In the genomic region with DNA sequence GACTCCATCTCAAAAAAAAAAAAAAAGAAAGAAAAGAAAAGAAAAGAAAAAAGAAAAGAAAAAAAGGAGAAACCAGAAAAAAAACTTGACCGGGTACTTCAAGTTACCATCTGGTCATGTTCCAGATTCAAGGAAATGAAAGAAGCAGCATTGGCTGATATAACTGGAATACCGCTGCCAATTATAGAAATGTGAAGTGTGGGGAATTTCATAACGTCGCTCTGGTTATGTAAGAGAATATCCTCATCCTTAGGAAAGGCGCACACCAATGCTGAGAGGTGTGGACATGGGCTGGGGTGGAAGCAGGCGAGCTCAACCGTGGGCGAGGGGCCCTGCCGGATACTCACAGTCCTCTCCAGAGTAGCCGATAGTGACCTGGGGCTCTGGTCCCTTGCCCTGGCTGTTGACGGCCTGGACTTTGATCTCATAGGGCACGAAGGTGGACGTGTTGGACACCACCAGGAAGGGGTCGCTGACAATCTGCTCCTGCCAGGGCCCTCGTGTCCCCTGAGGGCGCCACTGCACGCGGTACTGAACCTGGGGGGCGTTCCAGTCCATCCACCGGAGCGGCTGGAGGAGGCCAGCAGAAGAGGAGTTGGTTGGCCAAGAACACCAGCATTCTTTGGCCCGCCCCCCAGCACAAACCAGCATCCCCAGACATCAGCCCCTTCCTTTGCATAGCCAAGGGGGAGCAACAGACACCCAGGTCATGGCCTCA, we compare ENCODE assay signal across 27 cellular contexts. TPM values are rescaled to one million over a fixed set of nuclear protein-coding genes. Genes with fewer than 3 reads are reported as not detected.
"Had no signal": no experiment of that assay in that cellular context is flagged by ENCODE, and none has a peak within 500 bp of the region (broad histone marks: within the 10 kb centered on the region; RNA-seq: fewer than 3 reads in every experiment).

No MANE protein-coding gene starts in this region.

- H3K36me3 ChIP-seq: brain microvascular endothelial cell, cardiac muscle cell had no signal

- H3K27me3 ChIP-seq: brain microvascular endothelial cell, cardiac muscle cell had no signal

- H3K9me3 Mint-ChIP-seq: activated CD4-positive, alpha-beta memory T cell treated with anti-CD3 and anti-CD28 coated beads for 36 hours; activated naive CD4-positive, alpha-beta T cell treated with anti-CD3 and anti-CD28 coated beads, Interleukin-2, amount 50 U/mL, for 72 hours; activated T-cell treated with anti-CD3 and anti-CD28 coated beads, Interleukin-2, amount 50 U/mL, for 4 hours; T-cell had no signal

- H3K36me3 Mint-ChIP-seq: activated CD4-positive, alpha-beta memory T cell treated with anti-CD3 and anti-CD28 coated beads for 36 hours; activated naive CD4-positive, alpha-beta T cell treated with anti-CD3 and anti-CD28 coated beads, Interleukin-2, amount 50 U/mL, for 72 hours; T-cell had no signal

- H3K27me3 Mint-ChIP-seq: activated CD4-positive, alpha-beta memory T cell treated with anti-CD3 and anti-CD28 coated beads for 36 hours had no signal

- DNase-seq: activated CD4-positive, alpha-beta memory T cell treated with anti-CD3 and anti-CD28 coated beads for 36 hours; activated CD4-positive, alpha-beta T cell treated with anti-CD3 and anti-CD28 coated beads for 48 hours; activated CD4-positive, CD25-positive, alpha-beta regulatory T cell treated with anti-CD3 and anti-CD28 coated beads, Interleukin-2, amount 50 U/mL, for 72 hours; activated CD8-positive, alpha-beta memory T cell treated with anti-CD3 and anti-CD28 coated beads for 24 hours; activated effector memory CD4-positive, alpha-beta T cell treated with anti-CD3 and anti-CD28 coated beads, Interleukin-2, amount 50 U/mL, for 16 hours; activated naive CD4-positive, alpha-beta T cell treated with Interleukin-2 at 50 U/mL for 16 hours; activated T-cell treated with anti-CD3 and anti-CD28 coated beads, Interleukin-2, amount 50 U/mL, for 4 hours; amygdala; brain microvascular endothelial cell; NCI-H1092; NCI-H1417; NCI-H1930; NCI-H345; NCI-H510A; NCI-H526 treated with DMSO at 0.1 percent for 48 hours; NCI-H82; RPMI8226; T-cell had no signal

- H3K4me2 ChIP-seq: KMS-11 had no signal

- H3K4me3 Mint-ChIP-seq: activated CD4-positive, alpha-beta memory T cell treated with anti-CD3 and anti-CD28 coated beads for 36 hours; activated T-cell treated with anti-CD3 and anti-CD28 coated beads, Interleukin-2, amount 50 U/mL, for 4 hours; T-cell had no signal

- H3K27ac ChIP-seq: brain microvascular endothelial cell, cardiac muscle cell, KMS-11, SK-N-MC had no signal

- H3K4me1 Mint-ChIP-seq: T-cell had no signal

- H3K27ac Mint-ChIP-seq: activated CD4-positive, alpha-beta memory T cell treated with anti-CD3 and anti-CD28 coated beads for 36 hours; activated naive CD4-positive, alpha-beta T cell treated with anti-CD3 and anti-CD28 coated beads, Interleukin-2, amount 50 U/mL, for 72 hours; T-cell had no signal

- H3K9ac ChIP-seq: KMS-11 had no signal

- ATAC-seq: activated naive CD4-positive, alpha-beta T cell treated with anti-CD3 and anti-CD28 coated beads, Interleukin-2, amount 50 U/mL, for 72 hours; activated T-cell treated with anti-CD3 and anti-CD28 coated beads, Interleukin-2, amount 50 U/mL, for 4 hours; Panc1; Right ventricle myocardium inferior; T-cell had no signal

- H3K4me3 ChIP-seq: cardiac muscle cell, SK-N-MC had no signal

RNA-seq across cellular contexts. Expression of gene L1CAM, which starts 19.5 kb away (rescaled TPM):
- total RNA-seq: OCI-LY7 had no signal

RNA-seq across cellular contexts. Expression of gene PDZD4, which starts 36.1 kb away (rescaled TPM):
- total RNA-seq: MCF 10A, OCI-LY7 had no signal

RNA-seq across cellular contexts. Expression of gene AVPR2, which starts 38.0 kb away (rescaled TPM):
- total RNA-seq: activated CD4-positive, alpha-beta memory T cell treated with anti-CD3 and anti-CD28 coated beads for 36 hours; activated naive CD4-positive, alpha-beta T cell treated with anti-CD3 and anti-CD28 coated beads, Interleukin-2, amount 50 U/mL, for 72 hours; activated T-cell treated with anti-CD3 and anti-CD28 coated beads, Interleukin-2, amount 50 U/mL, for 4 hours; cardiac muscle cell; MCF 10A; T-cell; T-helper 2 cell treated with Interferon-gamma antibody and Interleukin-4, amounts not matched to agents 100 ng/mL and 5 ng/mL, for 36 hours had no signal
